1 cellular context compared by ENCODE assay signal in genomic region chr7:101217388-101218235, GRCh38.
TF ChIP-seq lines count a peak whose summit lies in the region.

PLOD3 (minus strand) TSS chr7:101217581; CDS start chr7:101217274, 307 bp downstream.
ZNHIT1 (plus strand) TSS chr7:101218165; CDS start chr7:101218196, 31 bp downstream.

TF ChIP-seq in SK-N-SH, 30 proteins besides CTCF, POLR2A, EP300 and RAD21 (continued from another document):
- TF ChIP-seq POLR2AphosphoS5 (IDR thresholded peaks at IDR 0.05; ENCODE audit: low read depth, low read length) (peak; percentile 80; the same call in 1 of the 2 replicates), FOXM1 (IDR thresholded peaks at IDR 0.05; ENCODE audit: low read depth) (no peak), JUND (IDR thresholded peaks at IDR 0.05) (no peak; the same call in 1 of the 2 replicates), GABPA (IDR thresholded peaks at IDR 0.05; ENCODE audit: low read depth) (peak; percentile 87), MAX (IDR thresholded peaks at IDR 0.05; ENCODE audit: low read depth) (peak; percentile 93), TAF1 (IDR thresholded peaks at IDR 0.05; ENCODE audit: borderline replicate concordance, low read depth, low read length) (peak; percentile 60; the same call in 1 of the 2 replicates)
